ENCODE assay signal across 1 cellular context in the genomic region with DNA sequence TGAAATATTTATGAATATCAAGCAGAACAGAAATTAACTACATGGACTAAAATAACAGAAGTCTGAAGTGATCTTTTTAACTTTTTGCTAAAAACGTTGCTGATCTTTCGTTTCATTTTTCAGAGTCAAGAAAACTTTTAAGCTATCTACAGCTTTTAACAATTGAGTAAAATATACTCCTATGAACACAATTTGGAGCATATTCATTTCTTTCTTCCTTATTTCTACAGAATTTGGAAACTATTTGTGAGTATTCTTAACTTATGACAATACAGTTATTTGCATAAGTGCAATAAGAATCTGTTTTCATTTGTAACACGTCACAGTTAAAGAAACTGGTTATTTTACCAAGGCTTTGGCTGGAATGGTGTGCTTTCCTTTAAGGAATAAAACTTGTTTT.
TF ChIP-seq lines count a peak whose summit lies in the region.

No MANE protein-coding gene starts in this region.

TF ChIP-seq in K562, 482 proteins besides CTCF, POLR2A, EP300 and RAD21:
- TF ChIP-seq TRIM28 (IDR thresholded peaks at IDR 0.05) (0 out of 2 replicates have a peak, but pooled peaks have one; percentile 37), CBX3 (IDR thresholded peaks at IDR 0.05; ENCODE audit: borderline replicate concordance in 1 of 2, low read length in 2 of 2) (peak in 1 of 2 experiments; percentile 56; a peak in 1 of 3 replicates), RBM34 (IDR thresholded peaks at IDR 0.05; ENCODE audit: borderline replicate concordance, insufficient read depth, low read length) (no peak), EWSR1 (IDR thresholded peaks at IDR 0.05; ENCODE audit: borderline replicate concordance, low read depth, partially characterized antibody) (no peak)
- TF ChIP-seq, protein P1, sequence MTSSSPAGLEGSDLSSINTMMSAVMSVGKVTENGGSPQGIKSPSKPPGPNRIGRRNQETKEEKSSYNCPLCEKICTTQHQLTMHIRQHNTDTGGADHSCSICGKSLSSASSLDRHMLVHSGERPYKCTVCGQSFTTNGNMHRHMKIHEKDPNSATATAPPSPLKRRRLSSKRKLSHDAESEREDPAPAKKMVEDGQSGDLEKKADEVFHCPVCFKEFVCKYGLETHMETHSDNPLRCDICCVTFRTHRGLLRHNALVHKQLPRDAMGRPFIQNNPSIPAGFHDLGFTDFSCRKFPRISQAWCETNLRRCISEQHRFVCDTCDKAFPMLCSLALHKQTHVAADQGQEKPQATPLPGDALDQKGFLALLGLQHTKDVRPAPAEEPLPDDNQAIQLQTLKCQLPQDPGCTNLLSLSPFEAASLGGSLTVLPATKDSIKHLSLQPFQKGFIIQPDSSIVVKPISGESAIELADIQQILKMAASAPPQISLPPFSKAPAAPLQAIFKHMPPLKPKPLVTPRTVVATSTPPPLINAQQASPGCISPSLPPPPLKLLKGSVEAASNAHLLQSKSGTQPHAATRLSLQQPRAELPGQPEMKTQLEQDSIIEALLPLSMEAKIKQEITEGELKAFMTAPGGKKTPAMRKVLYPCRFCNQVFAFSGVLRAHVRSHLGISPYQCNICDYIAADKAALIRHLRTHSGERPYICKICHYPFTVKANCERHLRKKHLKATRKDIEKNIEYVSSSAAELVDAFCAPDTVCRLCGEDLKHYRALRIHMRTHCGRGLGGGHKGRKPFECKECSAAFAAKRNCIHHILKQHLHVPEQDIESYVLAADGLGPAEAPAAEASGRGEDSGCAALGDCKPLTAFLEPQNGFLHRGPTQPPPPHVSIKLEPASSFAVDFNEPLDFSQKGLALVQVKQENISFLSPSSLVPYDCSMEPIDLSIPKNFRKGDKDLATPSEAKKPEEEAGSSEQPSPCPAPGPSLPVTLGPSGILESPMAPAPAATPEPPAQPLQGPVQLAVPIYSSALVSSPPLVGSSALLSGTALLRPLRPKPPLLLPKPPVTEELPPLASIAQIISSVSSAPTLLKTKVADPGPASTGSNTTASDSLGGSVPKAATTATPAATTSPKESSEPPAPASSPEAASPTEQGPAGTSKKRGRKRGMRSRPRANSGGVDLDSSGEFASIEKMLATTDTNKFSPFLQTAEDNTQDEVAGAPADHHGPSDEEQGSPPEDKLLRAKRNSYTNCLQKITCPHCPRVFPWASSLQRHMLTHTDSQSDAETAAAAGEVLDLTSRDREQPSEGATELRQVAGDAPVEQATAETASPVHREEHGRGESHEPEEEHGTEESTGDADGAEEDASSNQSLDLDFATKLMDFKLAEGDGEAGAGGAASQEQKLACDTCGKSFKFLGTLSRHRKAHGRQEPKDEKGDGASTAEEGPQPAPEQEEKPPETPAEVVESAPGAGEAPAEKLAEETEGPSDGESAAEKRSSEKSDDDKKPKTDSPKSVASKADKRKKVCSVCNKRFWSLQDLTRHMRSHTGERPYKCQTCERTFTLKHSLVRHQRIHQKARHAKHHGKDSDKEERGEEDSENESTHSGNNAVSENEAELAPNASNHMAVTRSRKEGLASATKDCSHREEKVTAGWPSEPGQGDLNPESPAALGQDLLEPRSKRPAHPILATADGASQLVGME (CRISPR knock-in tag; IDR thresholded peaks at IDR 0.05): no peak
TF ChIP-seq in K562: peak in this region for 2.
